Comparison of ENCODE assay signal across 9 cellular contexts in the genomic region with DNA sequence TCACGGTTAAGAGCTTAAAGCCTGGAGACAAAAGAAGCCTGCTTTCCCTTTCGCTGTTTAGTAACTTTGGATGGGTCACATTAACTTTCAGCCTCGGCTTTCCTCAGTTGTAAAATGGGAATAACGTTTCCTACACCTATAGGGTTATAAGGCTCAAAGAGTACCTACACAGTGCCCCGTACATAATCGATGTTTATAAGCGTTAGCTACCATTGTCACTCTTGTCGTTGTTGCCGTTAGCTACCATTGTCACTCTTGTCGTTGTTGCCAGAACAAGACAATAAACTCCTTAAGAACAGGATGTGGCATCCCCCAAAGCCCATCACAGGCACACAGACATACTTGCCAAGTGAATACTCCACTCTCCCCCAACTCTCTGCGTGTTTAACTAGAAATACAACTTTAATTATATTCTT. TPM values are rescaled to one million over a fixed set of nuclear protein-coding genes. Genes with fewer than 3 reads are reported as not detected.
DNase-seq lines count a peak whose midpoint lies in the region; ATAC-seq and TF ChIP-seq lines count a peak whose summit lies in the region.
"Had no signal": no experiment of that assay in that cellular context is flagged by ENCODE, and none has a peak within 500 bp of the region (broad histone marks: within the 10 kb centered on the region; RNA-seq: fewer than 3 reads in every experiment).

No MANE protein-coding gene starts in this region.

- H3K4me3 ChIP-seq in HUES64 (ENCODE audit: low read length) (peak overlapping the region; percentile 67), ascending aorta (peak overlapping the region; percentile 84 to 90), mesenchymal stem cell (ENCODE audit: insufficient read depth in 1 of 2, low read depth in 1 of 2, low read length in 2 of 2) (peak overlapping the region in 1 of 2 experiments; percentile 81), upper lobe of right lung (peak overlapping the region; percentile 73)

- H2AFZ ChIP-seq in mesenchymal stem cell (ENCODE audit: low read depth, low read length) = no peak overlapping the region

- H3K79me1 ChIP-seq in mesenchymal stem cell (replicated peaks; ENCODE audit: low read length, poor library complexity, severe bottlenecking) = no peaks in the 10 kb centered on the region

- H3K9ac ChIP-seq in HUES64 (ENCODE audit: low read depth, low read length) (no peak overlapping the region), mesenchymal stem cell (ENCODE audit: low read length) (peak overlapping the region; percentile 53)

- no peak overlapping the region for H2BK15ac ChIP-seq in mesenchymal stem cell (ENCODE audit: low read depth, poor library complexity, severe bottlenecking)

- no peak overlapping the region for H2BK5ac ChIP-seq in mesenchymal stem cell (ENCODE audit: low read depth, low read length, poor library complexity, severe bottlenecking)

- H3K23ac ChIP-seq in mesenchymal stem cell (ENCODE audit: low read length in 2 of 2) = no peak overlapping the region

- H3K4me1 ChIP-seq in HUES64 (ENCODE audit: insufficient read depth, low read length) = 0 out of 2 replicates have a peak, but pooled peaks cover 12% of the 10 kb centered on the region
- peaks cover 0 to 8% of the 10 kb centered on the region in 2 donors for H3K4me1 ChIP-seq in ascending aorta
- peaks cover 5% of the 10 kb centered on the region for H3K4me1 ChIP-seq in mesenchymal stem cell (ENCODE audit: control insufficient read depth, insufficient read depth, low read depth, low read length)
- H3K4me1 ChIP-seq in upper lobe of right lung = peaks cover 27% of the 10 kb centered on the region

- H2BK12ac ChIP-seq in mesenchymal stem cell (ENCODE audit: low read length in 2 of 2) = no peak overlapping the region

- no peak overlapping the region for H3K4ac ChIP-seq in mesenchymal stem cell (ENCODE audit: low read depth in 1 of 2, low read length in 2 of 2)

- H3K27ac ChIP-seq in HUES64 (ENCODE audit: low read depth, low read length) = no peak overlapping the region
- H3K27ac ChIP-seq in ascending aorta = peak overlapping the region in 1 of 2 donors; percentile 9
- no peak overlapping the region for H3K27ac ChIP-seq in mesenchymal stem cell (ENCODE audit: low read length, poor library complexity, severe bottlenecking)
- peak overlapping the region; percentile 90 for H3K27ac ChIP-seq in upper lobe of right lung
- H3K27ac ChIP-seq: SJSA1 had no signal

- DNase-seq in DMS79 treated with DMSO at 0.1 percent for 48 hours (lab: John Stamatoyannopoulos, UW) (peak; percentile 43), ascending aorta (ENCODE audit: low spot score in 2 of 2) (no peak), mesenchymal stem cell (no peak), upper lobe of right lung (no peak), LoVo (ENCODE audit: low spot score) (no peak), retina (no peak)

- no peak for TF ChIP-seq CTCF in ascending aorta (IDR thresholded peaks at IDR 0.05)
- TF ChIP-seq CTCF in upper lobe of right lung (IDR thresholded peaks at IDR 0.05) = no peak

- ATAC-seq in upper lobe of right lung (no peak), GM18858 (IDR thresholded peaks at IDR 0.05; ENCODE audit: unreplicated experiment) (no peak)

- no peak overlapping the region for H4K91ac ChIP-seq in mesenchymal stem cell (ENCODE audit: low read length)

- no peak overlapping the region for H3K14ac ChIP-seq in mesenchymal stem cell (ENCODE audit: low read length in 2 of 2)

- intact Hi-C loops in ascending aorta (cut with DNase I) = no loop called here
- intact Hi-C loops in upper lobe of right lung (cut with DNase I) = no loop called here

- no peak overlapping the region for H3K18ac ChIP-seq in mesenchymal stem cell (ENCODE audit: low read depth in 1 of 2, low read length in 2 of 2)

- H2AK5ac ChIP-seq in mesenchymal stem cell (ENCODE audit: low read length, severe bottlenecking) = no peak overlapping the region

- WGBS in HUES64 = 32% methylated on average over 11 of the region's 11 CpGs
- 23% methylated on average over 11 of the region's 11 CpGs for WGBS in mesenchymal stem cell

- 0 out of 2 replicates have a peak, but pooled peaks cover 2% of the 10 kb centered on the region for H3K9me3 ChIP-seq in HUES64 (ENCODE audit: insufficient read depth, low read depth, low read length)
- no peaks in the 10 kb centered on the region for H3K9me3 ChIP-seq in ascending aorta
- no peaks in the 10 kb centered on the region for H3K9me3 ChIP-seq in mesenchymal stem cell (ENCODE audit: control insufficient read depth, low read length)
- no peaks in the 10 kb centered on the region for H3K9me3 ChIP-seq in upper lobe of right lung

- peak overlapping the region; percentile 98 for H3K4me2 ChIP-seq in mesenchymal stem cell (ENCODE audit: low read length, poor library complexity, severe bottlenecking)

- H3K36me3 ChIP-seq in HUES64 (ENCODE audit: insufficient read depth, low read length) (no peaks in the 10 kb centered on the region), ascending aorta (no peaks in the 10 kb centered on the region), mesenchymal stem cell (ENCODE audit: control insufficient read depth in 1 of 2, insufficient read depth in 2 of 2, low read depth in 1 of 2, low read length in 2 of 2) (no peaks in the 10 kb centered on the region), upper lobe of right lung (no peaks in the 10 kb centered on the region)
- H3K36me3 ChIP-seq: SJSA1 had no signal

- no peak overlapping the region for H2BK120ac ChIP-seq in mesenchymal stem cell (ENCODE audit: low read depth, low read length)

- H3K27me3 ChIP-seq in HUES64 (ENCODE audit: insufficient read depth, low read length) (peaks cover 46% of the 10 kb centered on the region), ascending aorta (no peaks in the 10 kb centered on the region), mesenchymal stem cell (ENCODE audit: control insufficient read depth in 1 of 2, insufficient read depth in 1 of 2, low read length in 2 of 2) (no peaks in the 10 kb centered on the region), upper lobe of right lung (no peaks in the 10 kb centered on the region)

- no peak overlapping the region for H4K8ac ChIP-seq in mesenchymal stem cell (ENCODE audit: low read length)

RNA-seq across cellular contexts. Expression of a gene that starts 0.9 kb away (rescaled TPM):
- 1.2 TPM for polyA plus RNA-seq in HUES64 (2013, experiment 1 of 2)
- 1.1 TPM for polyA plus RNA-seq in HUES64 (2013, experiment 2 of 2)
- total RNA-seq in ascending aorta (53.2 TPM), upper lobe of right lung (55.8 TPM)
- polyA plus RNA-seq in mesenchymal stem cell (2013, experiment 1 of 2) = 2.1 TPM
- polyA plus RNA-seq in mesenchymal stem cell (2013, experiment 2 of 2) = 2.3 TPM
